ENCODE assay signal across 18 cellular contexts in genomic region chr16:78501744-78502143, GRCh38.
A peak's percentile ranks its signal among the peaks of the same experiment; 100 is the strongest.
DNase-seq lines count a peak whose midpoint lies in the region; ATAC-seq, FAIRE-seq and TF ChIP-seq lines count a peak whose summit lies in the region.
"Had no signal": no experiment of that assay in that cellular context is flagged by ENCODE, and none has a peak within 500 bp of the region (broad histone marks: within the 10 kb centered on the region; RNA-seq: fewer than 3 reads in every experiment).

No MANE protein-coding gene starts in this region.

- no CpG with 5 or more reads among the region's 8 CpGs for WGBS in trophoblast cell (ENCODE audit: extremely low coverage, insufficient coverage, insufficient read length)

- H2BK12ac ChIP-seq in trophoblast cell (ENCODE audit: low read length), result no peak overlapping the region

- peaks cover 13% of the 10 kb centered on the region for H3K79me1 ChIP-seq in trophoblast cell (ENCODE audit: low read length)

- no peak overlapping the region for H3K27ac ChIP-seq in trophoblast cell (ENCODE audit: low read depth, low read length)
- no peak overlapping the region for H3K27ac ChIP-seq in foreskin keratinocyte
- H3K27ac ChIP-seq: BLaER1 treated with 17β-estradiol and CSF1 and Interleukin-3, amounts not matched to agents 10 nM and 100 nM had no signal

- H3K27me3 ChIP-seq in trophoblast cell (ENCODE audit: insufficient read depth, low read length) (no peaks in the 10 kb centered on the region), foreskin keratinocyte (no peaks in the 10 kb centered on the region)
- H3K27me3 ChIP-seq: BLaER1 treated with 17β-estradiol and CSF1 and Interleukin-3, amounts not matched to agents 10 nM and 100 nM had no signal

- peaks cover 0 to 2% of the 10 kb centered on the region in 2 experiments for H3K4me1 ChIP-seq in trophoblast cell (ENCODE audit: control insufficient read depth in 1 of 2, insufficient read depth in 2 of 2, low read length in 2 of 2)
- no peaks in the 10 kb centered on the region for H3K4me1 ChIP-seq in foreskin keratinocyte
- H3K4me1 ChIP-seq: HAP-1 had no signal

- H3K36me3 ChIP-seq in trophoblast cell (ENCODE audit: control insufficient read depth in 1 of 2, insufficient read depth in 2 of 2, low read length in 2 of 2), result no peaks in the 10 kb centered on the region
- H3K36me3 ChIP-seq: BLaER1 treated with 17β-estradiol and CSF1 and Interleukin-3, amounts not matched to agents 10 nM and 100 nM; HAP-1 had no signal

- intact Hi-C loops in left ventricle myocardium superior (cut with micrococcal nuclease), result loop anchor here (5.0 kb wide), 2 partner anchors 271 to 1101 kb away; partner anchors contain the start of gene MAF

- ATAC-seq in GM21717 (IDR thresholded peaks at IDR 0.05; ENCODE audit: unreplicated experiment) (no peak), HG02678 (IDR thresholded peaks at IDR 0.05; ENCODE audit: unreplicated experiment) (no peak), left ventricle myocardium superior (no peak), foreskin keratinocyte (no peak)

- H3K14ac ChIP-seq in trophoblast cell (ENCODE audit: low read length), result no peak overlapping the region

- no peak overlapping the region for H3K9ac ChIP-seq in trophoblast cell (ENCODE audit: low read length)
- H3K9ac ChIP-seq: BLaER1 treated with 17β-estradiol and CSF1 and Interleukin-3, amounts not matched to agents 10 nM and 100 nM had no signal

- no peak overlapping the region for H2BK5ac ChIP-seq in trophoblast cell (ENCODE audit: low read depth, low read length, poor library complexity)

- no peak overlapping the region for H3K18ac ChIP-seq in trophoblast cell (ENCODE audit: low read length)

- H3K4me3 ChIP-seq in trophoblast cell (ENCODE audit: low read depth, low read length), result no peak overlapping the region
- H3K4me3 ChIP-seq: BLaER1 treated with 17β-estradiol and CSF1 and Interleukin-3, amounts not matched to agents 10 nM and 100 nM; HAP-1 had no signal

- H4K12ac ChIP-seq in trophoblast cell (ENCODE audit: low read depth, low read length), result no peak overlapping the region

- no peaks in the 10 kb centered on the region for H3K79me2 ChIP-seq in trophoblast cell (ENCODE audit: control insufficient read depth, insufficient read depth, low read length, poor library complexity)

- no peak overlapping the region for H3K4me2 ChIP-seq in trophoblast cell (ENCODE audit: low read length)
- H3K4me2 ChIP-seq: BLaER1 treated with 17β-estradiol and CSF1 and Interleukin-3, amounts not matched to agents 10 nM and 100 nM had no signal

- H3K4ac ChIP-seq in trophoblast cell (ENCODE audit: low read depth, low read length), result no peak overlapping the region

- no peak overlapping the region for H2BK120ac ChIP-seq in trophoblast cell (ENCODE audit: insufficient read depth, low read length, poor library complexity)

- H2AFZ ChIP-seq in trophoblast cell (ENCODE audit: insufficient read depth, low read length, poor library complexity), result no peak overlapping the region

- DNase-seq in GM18507 (ENCODE audit: extremely low spot score, insufficient read length, low read depth) (no peak), RPMI8226 (peak; percentile 42), trophoblast cell (no peak), left ventricle myocardium superior (no peak), foreskin keratinocyte (no peak)
- DNase-seq: Calu3; CD4-positive, alpha-beta T cell; CD8-positive, alpha-beta memory T cell; DMS53; DMS79 treated with DMSO at 0.1 percent for 48 hours; GF-D8; GOT3; HFFc6 had no signal

- no peaks in the 10 kb centered on the region for H3K9me3 ChIP-seq in trophoblast cell (ENCODE audit: insufficient read depth, low read depth, low read length)
- H3K9me3 ChIP-seq: BLaER1 treated with 17β-estradiol and CSF1 and Interleukin-3, amounts not matched to agents 10 nM and 100 nM; HAP-1 had no signal

- no peak overlapping the region for H4K8ac ChIP-seq in trophoblast cell (ENCODE audit: low read depth, low read length)

- no peak overlapping the region for H3K23ac ChIP-seq in trophoblast cell (ENCODE audit: low read length)

- peak; percentile 18 for FAIRE-seq in GM18507 (lab: Jason Lieb, UNC)
- FAIRE-seq: H54 had no signal

- H2AK5ac ChIP-seq in trophoblast cell (ENCODE audit: low read length), result no peak overlapping the region

- no peak for TF ChIP-seq CTCF in foreskin keratinocyte (conservative IDR thresholded peaks at IDR 0.05)

- H4K91ac ChIP-seq in trophoblast cell (ENCODE audit: low read depth, low read length), result peak overlapping the region; percentile 0
